Comparison of ENCODE assay signal across 14 cellular contexts in genomic region chr11:88801484-88802123, GRCh38.
DNase-seq lines count a peak whose midpoint lies in the region; FAIRE-seq and TF ChIP-seq lines count a peak whose summit lies in the region.
"Had no signal": no experiment of that assay in that cellular context is flagged by ENCODE, and none has a peak within 500 bp of the region (broad histone marks: within the 10 kb centered on the region; RNA-seq: fewer than 3 reads in every experiment).

No MANE protein-coding gene starts in this region.

- H4K8ac ChIP-seq in H1 (ENCODE audit: extremely low read depth, insufficient read depth, low read length): no peak overlapping the region

- no peaks in the 10 kb centered on the region for H3K27me3 ChIP-seq in H1 (replicated peaks in 1 of 4; ENCODE audit: control insufficient read depth in 3 of 4, extremely low read depth in 1 of 4, insufficient read depth in 3 of 4, low read length in 3 of 4)

- H3K27ac ChIP-seq in H1 (ENCODE audit: low read depth, low read length) (no peak overlapping the region), mesodermal cell (ENCODE audit: low read depth, low read length, severe bottlenecking) (peak overlapping the region; percentile 37)

- H3K23me2 ChIP-seq in H1 (ENCODE audit: low read depth, low read length): no peaks in the 10 kb centered on the region

- H3K14ac ChIP-seq in H1 (ENCODE audit: insufficient read length): no peak overlapping the region

- FAIRE-seq in H1 (lab: Jason Lieb, UNC): no peak
- FAIRE-seq: K562 had no signal

- no peaks in the 10 kb centered on the region for H4K20me1 ChIP-seq in H1 (replicated peaks in 1 of 2; ENCODE audit: control insufficient read depth in 1 of 2, insufficient read depth in 2 of 2, low read length in 2 of 2)

- H2BK20ac ChIP-seq in H1 (ENCODE audit: low read length): no peak overlapping the region

- H3K9ac ChIP-seq in H1 (replicated peaks in 1 of 4; ENCODE audit: extremely low read depth in 1 of 4, low read depth in 3 of 4, low read length in 3 of 4): no peak overlapping the region

- TF ChIP-seq POLR2A in H1 (IDR thresholded peaks at IDR 0.05; ENCODE audit: control extremely low read depth in 1 of 2, low read depth in 2 of 2, low read length in 2 of 2): no peak

- no peak overlapping the region for H2BK120ac ChIP-seq in H1 (replicated peaks; ENCODE audit: low read depth, low read length)

- no peaks in the 10 kb centered on the region for H3K79me2 ChIP-seq in H1 (ENCODE audit: control insufficient read depth in 1 of 2, insufficient read depth in 2 of 2, low read length in 2 of 2)

- no peak overlapping the region for H3K18ac ChIP-seq in H1 (ENCODE audit: extremely low read depth, low read length)

- H3K56ac ChIP-seq in H1 (replicated peaks; ENCODE audit: insufficient read length, low read depth, low read length): no peak overlapping the region

- no peak for TF ChIP-seq CTCF in H1 (IDR thresholded peaks at IDR 0.05; ENCODE audit: control extremely low read depth in 1 of 3, insufficient read depth in 1 of 3, low read depth in 1 of 3, low read length in 3 of 3)

- H4K91ac ChIP-seq in H1 (replicated peaks; ENCODE audit: insufficient read length, low read length): no peak overlapping the region

- no peak for TF ChIP-seq EP300 in H1 (IDR thresholded peaks at IDR 0.05; ENCODE audit: borderline replicate concordance in 1 of 2, low read depth in 2 of 2, low read length in 2 of 2)

- no peak overlapping the region for H2BK15ac ChIP-seq in H1 (ENCODE audit: low read length)

- no peak overlapping the region for H3K4me2 ChIP-seq in H1 (ENCODE audit: insufficient read depth in 1 of 2, low read depth in 2 of 2, low read length in 2 of 2)

- no peak overlapping the region for H2AK5ac ChIP-seq in H1 (ENCODE audit: low read depth, low read length)

- no peaks in the 10 kb centered on the region for H3K79me1 ChIP-seq in H1 (ENCODE audit: low read depth, low read length)

- H3K23ac ChIP-seq in H1 (ENCODE audit: insufficient read length): no peak overlapping the region

- no peak overlapping the region for H3K4ac ChIP-seq in H1 (replicated peaks; ENCODE audit: insufficient read length, low read depth, low read length)

- 0 out of 2 replicates have a peak overlapping the region, but pooled peaks have one; percentile 33 for H2AFZ ChIP-seq in H1 (ENCODE audit: low read length)

- WGBS in H1 (ENCODE audit: extremely low coverage in 1 of 2, insufficient coverage in 1 of 2, insufficient read length in 1 of 2, insufficient replicate concordance in 2 of 2, low coverage in 1 of 2, low lambda C conversion rate in 2 of 2, missing lambda C conversion rate in 1 of 2), 2 experiments: 88% methylated on average over 2 of the region's 2 CpGs; no CpG with 5 or more reads in 1 of the 2 experiments
- 100% methylated on average over 1 to 2 of the region's 2 CpGs for WGBS in mesodermal cell (ENCODE audit: insufficient coverage in 2 of 2), 2 experiments

- H3K9me3 ChIP-seq in H1 (ENCODE audit: insufficient read depth in 2 of 2, low read depth in 1 of 2, low read length in 1 of 2): no peaks in the 10 kb centered on the region
- no peaks in the 10 kb centered on the region for H3K9me3 ChIP-seq in mesodermal cell (ENCODE audit: control insufficient read depth, low read length)

- DNase-seq in DMS53 (lab: John Stamatoyannopoulos, UW) (peak; percentile 43), HuH-7.5 (ENCODE audit: low spot score) (peak; percentile 2), H1 (ENCODE audit: low read depth in 1 of 2, low spot score in 2 of 2) (no peak), DMS79 treated with DMSO at 0.1 percent for 48 hours (lab: John Stamatoyannopoulos, UW) (no peak), GM03348 (ENCODE audit: low spot score) (no peak), Kasumi-1 (lab: John Stamatoyannopoulos, UW) (no peak)
- DNase-seq: C1 segment of cervical spinal cord, EL, HCEC 1CT, NCI-H1048, NCI-H1436 treated with DMSO at 0.1 percent for 48 hours, NCI-H2029 treated with DMSO at 0.1 percent for 48 hours had no signal

- no peak overlapping the region for H2BK5ac ChIP-seq in H1 (ENCODE audit: low read depth, low read length)

- TF ChIP-seq RAD21 in H1 (IDR thresholded peaks at IDR 0.05 in 1 of 2, conservative IDR thresholded peaks at IDR 0.05 in 1 of 2; ENCODE audit: low read depth in 2 of 2, low read length in 2 of 2): no peak

- no peak overlapping the region for H3K4me3 ChIP-seq in H1 (ENCODE audit: extremely low read depth in 1 of 4, insufficient read depth in 2 of 4, low read depth in 3 of 4, low read length in 4 of 4)
- H3K4me3 ChIP-seq in mesodermal cell (ENCODE audit: extremely low read depth, insufficient read depth, low read length, poor library complexity, severe bottlenecking): no peak overlapping the region
- H3K4me3 ChIP-seq: K562 had no signal

- POLR2A ChIA-PET in H1 (lab: Charles Lee; ENCODE audit: partially characterized antibody): no interaction called here

- no peak overlapping the region for H4K5ac ChIP-seq in H1 (ENCODE audit: insufficient read length, low read depth, low read length)

- CTCF ChIA-PET in H1 (lab: Charles Lee; ENCODE audit: partially characterized antibody): interaction anchor here (0.8 to 1.3 kb wide), 2 partner anchors 13 to 34 kb away, joined by 3 read pairs; no protein-coding TSS in a partner anchor

- H2BK12ac ChIP-seq in H1 (ENCODE audit: low read depth, low read length): no peak overlapping the region

- no peaks in the 10 kb centered on the region; a peak in 1 of 7 replicates for H3K4me1 ChIP-seq in H1 (replicated peaks in 1 of 4; ENCODE audit: control insufficient read depth in 3 of 4, insufficient read depth in 4 of 4, low read length in 3 of 4)
- no peaks in the 10 kb centered on the region for H3K4me1 ChIP-seq in mesodermal cell (ENCODE audit: control insufficient read depth, insufficient read depth, low read length, poor library complexity, severe bottlenecking)

- H3K36me3 ChIP-seq in H1 (ENCODE audit: control insufficient read depth in 2 of 4, insufficient read depth in 4 of 4, low read length in 3 of 4) (no peaks in the 10 kb centered on the region), mesodermal cell (ENCODE audit: control insufficient read depth, insufficient read depth, low read length) (no peaks in the 10 kb centered on the region)

TF ChIP-seq in H1, 55 proteins besides CTCF, POLR2A, EP300 and RAD21:
- TF ChIP-seq CHD1 (IDR thresholded peaks at IDR 0.05; ENCODE audit: low read depth, low read length) (no peak), JUND (IDR thresholded peaks at IDR 0.05; ENCODE audit: low read length) (peak; percentile 26; the same call in 1 of the 2 replicates), KDM4A (IDR thresholded peaks at IDR 0.05; ENCODE audit: low read depth, low read length, severe bottlenecking) (no peak), CEBPB (IDR thresholded peaks at IDR 0.05; ENCODE audit: low read depth, low read length) (peak; percentile 77), BRCA1 (IDR thresholded peaks at IDR 0.05; ENCODE audit: low read depth, low read length) (no peak), ATF2 (IDR thresholded peaks at IDR 0.05; ENCODE audit: low read length) (no peak), NANOG (IDR thresholded peaks at IDR 0.05; ENCODE audit: insufficient read depth, low read depth, low read length, poor library complexity, severe bottlenecking) (no peak), ATF3 (IDR thresholded peaks at IDR 0.05; ENCODE audit: insufficient read depth, low read depth, low read length) (peak; percentile 47; the same call in 1 of the 2 replicates), EGR1 (IDR thresholded peaks at IDR 0.05; ENCODE audit: borderline replicate concordance, low read depth, low read length) (no peak), ZNF274 (IDR thresholded peaks at IDR 0.05; ENCODE audit: borderline replicate concordance, extremely low read depth, low read length) (no peak), FOSL1 (IDR thresholded peaks at IDR 0.05; ENCODE audit: insufficient read depth, low read depth, low read length) (no peak)

Comparison
In these comparisons a context has a peak if more than half of its experiments do, and no peak if none do; other contexts are left out.
1. DNase-seq: peak in DMS53 (single experiment) and HuH-7.5 (single experiment); none in H1 (0 of 2), DMS79 treated with DMSO at 0.1 percent for 48 hours (single experiment), GM03348 (single experiment) and Kasumi-1 (0 of 2).